ENCODE assay signal across 8 cellular contexts in genomic region chr1:204941415-204942338, GRCh38.
A peak's percentile ranks its signal among the peaks of the same experiment; 100 is the strongest.
DNase-seq lines count a peak whose midpoint lies in the region; ATAC-seq and TF ChIP-seq lines count a peak whose summit lies in the region.

No MANE protein-coding gene starts in this region.

- intact Hi-C loops in left colon (cut with DNase I, micrococcal nuclease): loop anchor here in 1 of 2 donors (5.0 kb wide), 1 partner anchor 134 kb away; no protein-coding TSS in a partner anchor

- peak; percentile 93 for TF ChIP-seq CTCF in choroid plexus epithelial cell (conservative IDR thresholded peaks at IDR 0.05; ENCODE audit: low read depth, low read length)

- peak; percentile 76 for DNase-seq in activated effector memory CD4-positive, alpha-beta T cell treated with anti-CD3 and anti-CD28 coated beads, Interleukin-2, amount 50 U/mL, for 16 hours
- DNase-seq in activated effector memory CD4-positive, alpha-beta T cell treated with Interleukin-2 at 50 U/mL for 16 hours: no peak
- DNase-seq in NCI-H1436 (lab: John Stamatoyannopoulos, UW) (peak; percentile 86), T-helper 9 cell (peak; percentile 12), choroid plexus epithelial cell (ENCODE audit: low read depth) (peak; percentile 70), left colon (peak in 1 of 2 donors; percentile 68)
- DNase-seq in stimulated activated CD8-positive, alpha-beta memory T cell treated with anti-CD3 and anti-CD28 coated beads, Interleukin-15, amount 100 ng/mL, for 24 hours (ENCODE audit: low read depth): peak; percentile 6

- peak; percentile 68 for ATAC-seq in left colon
- ATAC-seq in HG03457 (IDR thresholded peaks at IDR 0.05; ENCODE audit: unreplicated experiment): no peak

- no peak overlapping the region for H3K4me3 ChIP-seq in choroid plexus epithelial cell (ENCODE audit: low read depth, low read length)
